In genomic region chr12:41891226-41891625, GRCh38 we compare ENCODE assay signal across 7 cellular contexts.
"Had no signal": no experiment of that assay in that cellular context is flagged by ENCODE, and none has a peak within 500 bp of the region (broad histone marks: within the 10 kb centered on the region; RNA-seq: fewer than 3 reads in every experiment).

No MANE protein-coding gene starts in this region.

- H3K4me3 ChIP-seq: K562 had no signal

- DNase-seq: IMR-90, KBM-7, KG1 had no signal

- ATAC-seq: HepG2, K562 had no signal

- H3K27ac ChIP-seq: HL-60 had no signal

- FAIRE-seq: HepG2, HTR-8/SVneo, K562 had no signal
